In genomic region chr15:82714026-82714425, GRCh38 we compare ENCODE assay signal across 24 cellular contexts. TPM values are rescaled to one million over a fixed set of nuclear protein-coding genes. Genes with fewer than 3 reads are reported as not detected.
"Had no signal": no experiment of that assay in that cellular context is flagged by ENCODE, and none has a peak within 500 bp of the region (broad histone marks: within the 10 kb centered on the region; RNA-seq: fewer than 3 reads in every experiment).

No MANE protein-coding gene starts in this region.

- ATAC-seq: activated CD8-positive, alpha-beta T cell treated with anti-CD3 and anti-CD28 coated beads, Interleukin-2, amount 10 ng/mL, durations not matched to agents 7 days and 5 days; Right ventricle myocardium inferior had no signal

- H3K4me3 Mint-ChIP-seq: activated CD8-positive, alpha-beta T cell treated with anti-CD3 and anti-CD28 coated beads, Interleukin-2, amount 10 ng/mL, durations not matched to agents 7 days and 5 days; activated naive CD4-positive, alpha-beta T cell treated with anti-CD3 and anti-CD28 coated beads, Interleukin-2, amount 50 U/mL, for 24 hours; activated T-cell treated with anti-CD3 and anti-CD28 coated beads, Interleukin-2, amount 50 U/mL, for 24 hours; activated T-helper 1 cell treated with anti-CD3 and anti-CD28 coated beads, Interleukin-12 subunit alpha, Interleukin-12 subunit beta, Interleukin-2, Interleukin-4 antibody, amounts not matched to agents 30 ng/mL and 10 ng/mL and 1 ng/mL, durations not matched to agents 14 hours and 24 hours and 36 hours had no signal

- H3K4me1 Mint-ChIP-seq: activated naive CD4-positive, alpha-beta T cell treated with anti-CD3 and anti-CD28 coated beads, Interleukin-2, amount 50 U/mL, for 24 hours had no signal

- H3K9me3 Mint-ChIP-seq: activated T-helper 1 cell treated with anti-CD3 and anti-CD28 coated beads, Interleukin-12 subunit alpha, Interleukin-12 subunit beta, Interleukin-2, Interleukin-4 antibody, amounts not matched to agents 30 ng/mL and 10 ng/mL and 1 ng/mL, durations not matched to agents 14 hours and 24 hours and 36 hours had no signal

- FAIRE-seq: bronchial epithelial cell had no signal

- H3K4me3 ChIP-seq: SK-N-MC had no signal

- H3K27ac Mint-ChIP-seq: activated CD8-positive, alpha-beta T cell treated with anti-CD3 and anti-CD28 coated beads, Interleukin-2, amount 10 ng/mL, durations not matched to agents 7 days and 5 days; activated naive CD4-positive, alpha-beta T cell treated with anti-CD3 and anti-CD28 coated beads, Interleukin-2, amount 50 U/mL, for 24 hours; activated T-cell treated with anti-CD3 and anti-CD28 coated beads, Interleukin-2, amount 50 U/mL, for 24 hours; activated T-helper 1 cell treated with anti-CD3 and anti-CD28 coated beads, Interleukin-12 subunit alpha, Interleukin-12 subunit beta, Interleukin-2, Interleukin-4 antibody, amounts not matched to agents 30 ng/mL and 10 ng/mL and 1 ng/mL, durations not matched to agents 14 hours and 24 hours and 36 hours had no signal

- DNase-seq: activated CD4-positive, alpha-beta T cell treated with anti-CD3 and anti-CD28 coated beads for 4 hours; activated CD8-positive, alpha-beta T cell treated with anti-CD3 and anti-CD28 coated beads, Interleukin-2, amount 10 ng/mL, durations not matched to agents 7 days and 5 days; activated effector memory CD4-positive, alpha-beta T cell treated with Interleukin-2 at 50 U/mL for 16 hours; activated naive CD4-positive, alpha-beta T cell; activated T-cell treated with anti-CD3 and anti-CD28 coated beads, Interleukin-2, amount 50 U/mL, for 24 hours; aorta; central memory CD4-positive, alpha-beta T cell; Karpas-422; NCI-H1048; NCI-H1417; NCI-H1930; NCI-H2171; NCI-H2227 treated with DMSO at 0.1 percent for 48 hours; NCI-H446 treated with DMSO at 0.1 percent for 48 hours; NCI-H774; RPMI8226; T-helper 1 cell; WERI-Rb-1 had no signal

RNA-seq across cellular contexts. Expression of gene AP3B2, which starts 4.4 kb away (rescaled TPM):
- total RNA-seq: activated CD8-positive, alpha-beta T cell treated with anti-CD3 and anti-CD28 coated beads, Interleukin-2, amount 10 ng/mL, durations not matched to agents 7 days and 5 days; bronchial epithelial cell; T-helper 2 cell treated with Interferon-gamma antibody and Interleukin-4, amounts not matched to agents 100 ng/mL and 5 ng/mL, for 36 hours had no signal
